Comparison of ENCODE assay signal across 8 cellular contexts in the genomic region with DNA sequence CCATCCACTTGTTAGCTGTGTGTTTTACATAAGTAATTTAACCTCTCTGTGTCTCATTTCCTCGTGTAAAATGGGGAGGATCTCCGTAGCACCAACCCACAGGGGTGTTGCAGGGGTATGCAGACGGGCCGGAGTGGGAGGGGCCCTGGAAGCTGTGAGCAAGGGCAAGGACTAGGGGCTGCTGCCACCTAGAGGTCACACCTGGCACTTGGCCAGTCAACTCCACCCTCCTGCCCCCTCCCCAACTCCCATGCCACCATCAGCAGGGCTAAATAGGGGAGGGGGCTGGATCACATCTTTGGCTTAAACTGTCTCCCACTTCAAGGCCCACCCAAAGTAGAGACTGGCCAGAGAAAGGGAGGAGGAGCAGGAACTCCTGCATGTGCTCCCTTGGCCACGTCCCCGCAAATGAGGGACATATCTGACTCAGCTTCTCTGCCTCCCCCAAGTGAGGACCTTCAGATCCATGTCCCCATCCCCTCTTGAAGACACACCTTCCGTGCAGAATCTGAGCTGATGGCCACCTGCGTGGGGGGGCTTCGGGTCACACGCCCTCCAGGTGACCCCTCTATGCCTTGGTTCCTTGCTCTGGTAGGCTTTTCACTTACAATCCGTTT. TPM values are rescaled to one million over a fixed set of nuclear protein-coding genes. Genes with fewer than 3 reads are reported as not detected.
A peak's percentile ranks its signal among the peaks of the same experiment; 100 is the strongest.
DNase-seq lines count a peak whose midpoint lies in the region; ATAC-seq and TF ChIP-seq lines count a peak whose summit lies in the region.

No MANE protein-coding gene starts in this region.

- TF ChIP-seq EP300 in neural cell (conservative IDR thresholded peaks at IDR 0.05; ENCODE audit: poor library complexity, severe bottlenecking) = no peak

- no peak overlapping the region for H2AFZ ChIP-seq in neural cell (ENCODE audit: low read depth, low read length)

- DNase-seq in G401 (ENCODE audit: low spot score) (peak; percentile 57), OCI-M1 (lab: John Stamatoyannopoulos, UW) (peak; percentile 83), activated T-cell treated with anti-CD3 and anti-CD28 coated beads for 48 hours (ENCODE audit: low read depth) (peak; percentile 73), erythroblast (lab: John Stamatoyannopoulos, UW) (peak; percentile 70 to 72)

- TF ChIP-seq CTCF in neural cell (IDR thresholded peaks at IDR 0.05; ENCODE audit: poor library complexity, severe bottlenecking) = peak; percentile 96

- in situ Hi-C loops in G401 (cut with HindIII; ENCODE audit: low sequenced_read_pairs) = no loop called here

- H3K79me2 ChIP-seq in neural cell (replicated peaks; ENCODE audit: insufficient read depth, low read length) = no peaks in the 10 kb centered on the region

- H3K27me3 ChIP-seq in neural cell (ENCODE audit: insufficient read depth, low read depth, low read length) = no peaks in the 10 kb centered on the region
- H3K27me3 ChIP-seq in stomach smooth muscle (ENCODE audit: control insufficient read depth in 1 of 2, insufficient read depth in 2 of 2, low read length in 2 of 2) = no peaks in the 10 kb centered on the region

- H3K4me1 ChIP-seq in stomach smooth muscle (ENCODE audit: control insufficient read depth, insufficient read depth, low read length) = peaks cover 95% of the 10 kb centered on the region

- no peaks in the 10 kb centered on the region for H3F3A ChIP-seq in neural cell (ENCODE audit: insufficient read depth, low read length, poor library complexity, severe bottlenecking)

- H3K9ac ChIP-seq in neural cell (ENCODE audit: low read length) (no peak overlapping the region), stomach smooth muscle (ENCODE audit: low read length in 2 of 2) (peak overlapping the region; percentile 95 to 97)

- ATAC-seq in HG03439 (IDR thresholded peaks at IDR 0.05; ENCODE audit: unreplicated experiment) (peak; percentile 50), GM21360 (IDR thresholded peaks at IDR 0.05; ENCODE audit: unreplicated experiment) (no peak)

- H3K36me3 ChIP-seq in neural cell (ENCODE audit: insufficient read depth, low read length) (no peaks in the 10 kb centered on the region), stomach smooth muscle (ENCODE audit: control insufficient read depth in 2 of 2, insufficient read depth in 2 of 2, low read length in 2 of 2) (peaks cover 9 to 12% of the 10 kb centered on the region in 2 donors)

- TF ChIP-seq RAD21 in neural cell (conservative IDR thresholded peaks at IDR 0.05) = peak; percentile 92

- no peaks in the 10 kb centered on the region for H3K9me2 ChIP-seq in neural cell (ENCODE audit: insufficient read depth, low read length)

- no peak overlapping the region for H3K27ac ChIP-seq in neural cell (ENCODE audit: low read length)
- peak overlapping the region; percentile 99 for H3K27ac ChIP-seq in stomach smooth muscle (ENCODE audit: low read length)

- H3K4me3 ChIP-seq in neural cell (ENCODE audit: low read length) (no peak overlapping the region), stomach smooth muscle (ENCODE audit: low read length in 2 of 2) (peak overlapping the region; percentile 67 to 80)

- no peak overlapping the region for H3K4me2 ChIP-seq in neural cell (ENCODE audit: low read length)

- no peaks in the 10 kb centered on the region for H4K20me1 ChIP-seq in neural cell (ENCODE audit: insufficient read depth)

- TF ChIP-seq POLR2A in erythroblast (IDR thresholded peaks at IDR 0.05; ENCODE audit: low read length) = no peak

- H3K9me3 ChIP-seq in neural cell (ENCODE audit: low read length) = no peaks in the 10 kb centered on the region
- no peaks in the 10 kb centered on the region for H3K9me3 ChIP-seq in stomach smooth muscle (ENCODE audit: control insufficient read depth in 2 of 2, low read length in 2 of 2)

TF ChIP-seq in neural cell, 6 proteins besides CTCF, POLR2A, EP300 and RAD21:
- TF ChIP-seq SMC3 (conservative IDR thresholded peaks at IDR 0.05; ENCODE audit: poor library complexity) (peak; percentile 88), EZH2 (IDR thresholded peaks at IDR 0.05; ENCODE audit: borderline replicate concordance, insufficient read depth, low read length, poor library complexity, severe bottlenecking) (no peak)
TF ChIP-seq in neural cell: peak in this region for 1.

RNA-seq across cellular contexts. Expression of a gene that starts 2.6 kb away (rescaled TPM):
- total RNA-seq in G401 (2014; rRNA removed; shearing (Covaris generic)) = 4.7 and 5.9 TPM in 2 replicates
- not detected in 2 replicates for polyA plus RNA-seq in neural cell
- polyA minus RNA-seq in neural cell = not detected in 2 replicates

RNA-seq across cellular contexts. Expression of a gene that starts 12.7 kb away (rescaled TPM):
- not detected in 2 replicates for total RNA-seq in G401 (2014; rRNA removed; shearing (Covaris generic))
- not detected in 2 replicates for polyA plus RNA-seq in neural cell
- polyA minus RNA-seq in neural cell = not detected in 2 replicates

RNA-seq across cellular contexts. Expression of a gene that starts 14.7 kb away (rescaled TPM):
- 203 TPM in 2 replicates for total RNA-seq in G401 (2014; rRNA removed; shearing (Covaris generic))
- 14.8 and 15.7 TPM in 2 replicates for polyA plus RNA-seq in neural cell
- polyA minus RNA-seq in neural cell = 20.4 and 20.7 TPM in 2 replicates

RNA-seq across cellular contexts. Expression of a gene that starts 19.9 kb away (rescaled TPM):
- 1.0 and 3.1 TPM in 2 replicates for total RNA-seq in G401 (2014; rRNA removed; shearing (Covaris generic))
- polyA plus RNA-seq in neural cell = 5.0 and 26.0 TPM in 2 replicates
- polyA minus RNA-seq in neural cell = 11.6 and 13.6 TPM in 2 replicates

RNA-seq across cellular contexts. Expression of a gene that starts 30.4 kb away (rescaled TPM):
- total RNA-seq in G401 (2014; rRNA removed; shearing (Covaris generic)) = 99.6 and 145 TPM in 2 replicates
- 7.4 and 9.2 TPM in 2 replicates for polyA plus RNA-seq in neural cell
- polyA minus RNA-seq in neural cell = 3.2 and 4.1 TPM in 2 replicates
